8 cellular contexts compared by ENCODE assay signal in genomic region chr2:152174574-152174973, GRCh38. TPM values are rescaled to one million over a fixed set of nuclear protein-coding genes. Genes with fewer than 3 reads are reported as not detected.
DNase-seq lines count a peak whose midpoint lies in the region; ATAC-seq and TF ChIP-seq lines count a peak whose summit lies in the region.

No MANE protein-coding gene starts in this region.

- TF ChIP-seq CTCF in SK-N-SH (IDR thresholded peaks at IDR 0.05) = no peak
- TF ChIP-seq CTCF in suprapubic skin (IDR thresholded peaks at IDR 0.05) = no peak

- peaks cover 54% of the 10 kb centered on the region for H3K79me2 ChIP-seq in SK-N-SH (ENCODE audit: insufficient read depth)

- peaks cover 13% of the 10 kb centered on the region for H4K20me1 ChIP-seq in SK-N-SH (ENCODE audit: insufficient read depth)

- H3F3A ChIP-seq in SK-N-SH (replicated peaks; ENCODE audit: insufficient read depth) = peaks cover 12% of the 10 kb centered on the region

- H3K4me3 ChIP-seq in SK-N-SH (ENCODE audit: low read depth in 2 of 2, low read length in 1 of 2) = peak overlapping the region; percentile 77 to 94
- H3K4me3 ChIP-seq in suprapubic skin = peak overlapping the region; percentile 82

- no peak for TF ChIP-seq POLR2A in suprapubic skin (IDR thresholded peaks at IDR 0.05)

- peaks cover 8% of the 10 kb centered on the region for H3K36me3 Mint-ChIP-seq in activated naive CD8-positive, alpha-beta T cell treated with anti-CD3 and anti-CD28 coated beads for 36 hours

- H3K9ac ChIP-seq in SK-N-SH = peak overlapping the region; percentile 92

- WGBS in SK-N-SH (ENCODE audit: low lambda C conversion rate) = 12% methylated on average over 7 of the region's 7 CpGs
- 15% methylated on average over 7 of the region's 7 CpGs for WGBS in suprapubic skin

- H3K4me1 Mint-ChIP-seq in activated naive CD8-positive, alpha-beta T cell treated with anti-CD3 and anti-CD28 coated beads for 36 hours = peaks cover 32% of the 10 kb centered on the region

- no peak for TF ChIP-seq RAD21 in SK-N-SH (IDR thresholded peaks at IDR 0.05; ENCODE audit: low read length)

- H3K9me2 ChIP-seq in SK-N-SH = no peaks in the 10 kb centered on the region

- ATAC-seq in SK-N-SH treated with all-trans-retinoic acid at 6 μM for 48 hours = no peak
- ATAC-seq in GM19467 (IDR thresholded peaks at IDR 0.05; ENCODE audit: unreplicated experiment) = no peak

- H3K4me3 Mint-ChIP-seq in activated naive CD8-positive, alpha-beta T cell treated with anti-CD3 and anti-CD28 coated beads for 36 hours = peak overlapping the region; percentile 98

- peaks cover 2% of the 10 kb centered on the region for H3K9me3 Mint-ChIP-seq in activated naive CD8-positive, alpha-beta T cell treated with anti-CD3 and anti-CD28 coated beads for 36 hours

- POLR2A ChIA-PET in SK-N-SH (lab: Yijun Ruan, JAX) = no interaction called here

- no peaks in the 10 kb centered on the region for H3K27me3 ChIP-seq in SK-N-SH (ENCODE audit: insufficient read depth)
- no peaks in the 10 kb centered on the region for H3K27me3 ChIP-seq in suprapubic skin

- CTCF ChIA-PET in SK-N-SH (lab: Yijun Ruan, JAX) = interaction anchor here (0.8 to 5.0 kb wide), 14 partner anchors 8 to 566 kb away, joined by 3 to 44 read pairs (median 7); partner anchors contain the start of gene PRPF40A

- H3K27me3 Mint-ChIP-seq in activated naive CD8-positive, alpha-beta T cell treated with anti-CD3 and anti-CD28 coated beads for 36 hours = no peaks in the 10 kb centered on the region

- peak overlapping the region; percentile 75 for H3K4me2 ChIP-seq in SK-N-SH

- H3K9me3 ChIP-seq in SK-N-SH (no peaks in the 10 kb centered on the region), suprapubic skin (no peaks in the 10 kb centered on the region)

- H2AFZ ChIP-seq in SK-N-SH (ENCODE audit: low read depth) = peak overlapping the region; percentile 92; the same call in 1 of the 2 replicates

- H3K27ac ChIP-seq in SK-N-SH (ENCODE audit: low read depth in 2 of 2, low read length in 1 of 2) = peak overlapping the region; percentile 92 to 97; a peak in 3 of 4 replicates
- peak overlapping the region; percentile 98 for H3K27ac ChIP-seq in suprapubic skin

- peaks cover 0 to 6% of the 10 kb centered on the region in 2 experiments; a peak in 2 of 4 replicates for H3K4me1 ChIP-seq in SK-N-SH (ENCODE audit: control insufficient read depth in 1 of 2, insufficient read depth in 2 of 2, low read depth in 1 of 2, low read length in 1 of 2)
- H3K4me1 ChIP-seq in suprapubic skin = peaks cover 47% of the 10 kb centered on the region

- no peaks in the 10 kb centered on the region for H3K36me3 ChIP-seq in SK-N-SH (replicated peaks in 1 of 2; ENCODE audit: control insufficient read depth in 1 of 2, insufficient read depth in 2 of 2, low read length in 1 of 2)
- H3K36me3 ChIP-seq in suprapubic skin = no peaks in the 10 kb centered on the region

- H3K27ac Mint-ChIP-seq in activated naive CD8-positive, alpha-beta T cell treated with anti-CD3 and anti-CD28 coated beads for 36 hours = peak overlapping the region; percentile 100

- no peak for TF ChIP-seq EP300 in SK-N-SH (IDR thresholded peaks at IDR 0.05; ENCODE audit: borderline replicate concordance in 1 of 2, low read depth in 1 of 2, low read length in 1 of 2)
- TF ChIP-seq EP300 in suprapubic skin (IDR thresholded peaks at IDR 0.05) = no peak

- no peak for DNase-seq in SK-N-SH
- no peak for DNase-seq in activated naive CD8-positive, alpha-beta T cell treated with anti-CD3 and anti-CD28 coated beads for 36 hours
- peak; percentile 10 for DNase-seq in kidney tubule cell (ENCODE audit: low spot score)
- DNase-seq in suprapubic skin (ENCODE audit: low spot score in 2 of 2) = no peak
- no peak for DNase-seq in GF-D8 (lab: John Stamatoyannopoulos, UW)
- DNase-seq in COLO668 (lab: John Stamatoyannopoulos, UW; ENCODE audit: unreplicated experiment) = no peak

TF ChIP-seq in SK-N-SH, 30 proteins besides CTCF, POLR2A, EP300 and RAD21 (continues in another document):
- TF ChIP-seq IRF3 (IDR thresholded peaks at IDR 0.05; ENCODE audit: low read depth, low read length) = no peak
- TF ChIP-seq, protein P1, sequence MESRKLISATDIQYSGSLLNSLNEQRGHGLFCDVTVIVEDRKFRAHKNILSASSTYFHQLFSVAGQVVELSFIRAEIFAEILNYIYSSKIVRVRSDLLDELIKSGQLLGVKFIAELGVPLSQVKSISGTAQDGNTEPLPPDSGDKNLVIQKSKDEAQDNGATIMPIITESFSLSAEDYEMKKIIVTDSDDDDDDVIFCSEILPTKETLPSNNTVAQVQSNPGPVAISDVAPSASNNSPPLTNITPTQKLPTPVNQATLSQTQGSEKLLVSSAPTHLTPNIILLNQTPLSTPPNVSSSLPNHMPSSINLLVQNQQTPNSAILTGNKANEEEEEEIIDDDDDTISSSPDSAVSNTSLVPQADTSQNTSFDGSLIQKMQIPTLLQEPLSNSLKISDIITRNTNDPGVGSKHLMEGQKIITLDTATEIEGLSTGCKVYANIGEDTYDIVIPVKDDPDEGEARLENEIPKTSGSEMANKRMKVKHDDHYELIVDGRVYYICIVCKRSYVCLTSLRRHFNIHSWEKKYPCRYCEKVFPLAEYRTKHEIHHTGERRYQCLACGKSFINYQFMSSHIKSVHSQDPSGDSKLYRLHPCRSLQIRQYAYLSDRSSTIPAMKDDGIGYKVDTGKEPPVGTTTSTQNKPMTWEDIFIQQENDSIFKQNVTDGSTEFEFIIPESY (IDR thresholded peaks at IDR 0.05; ENCODE audit: borderline replicate concordance, low read depth) = no peak
- TF ChIP-seq CHD2 (IDR thresholded peaks at IDR 0.05; ENCODE audit: low read length, partially characterized antibody) = no peak

TF ChIP-seq in SK-N-SH treated with all-trans-retinoic acid at 6 μM for 48 hours, 23 proteins besides CTCF, POLR2A, EP300 and RAD21 (continues in another document):
- no peak for TF ChIP-seq ZNF8 (CRISPR knock-in tag; IDR thresholded peaks at IDR 0.05)
- TF ChIP-seq ZNF565 (CRISPR knock-in tag; conservative IDR thresholded peaks at IDR 0.05; ENCODE audit: low read depth) = no peak
- TF ChIP-seq ISL1 (CRISPR knock-in tag; IDR thresholded peaks at IDR 0.05) = no peak
- TF ChIP-seq CSDC2 (CRISPR knock-in tag; IDR thresholded peaks at IDR 0.05) = no peak
- no peak for TF ChIP-seq GLIS3 (CRISPR knock-in tag; IDR thresholded peaks at IDR 0.05)
- no peak for TF ChIP-seq TOX (CRISPR knock-in tag; IDR thresholded peaks at IDR 0.05; ENCODE audit: borderline replicate concordance)
- no peak for TF ChIP-seq ESRRG (CRISPR knock-in tag; IDR thresholded peaks at IDR 0.05)
- no peak for TF ChIP-seq ZFP3 (CRISPR knock-in tag; IDR thresholded peaks at IDR 0.05)
- TF ChIP-seq, protein P2, sequence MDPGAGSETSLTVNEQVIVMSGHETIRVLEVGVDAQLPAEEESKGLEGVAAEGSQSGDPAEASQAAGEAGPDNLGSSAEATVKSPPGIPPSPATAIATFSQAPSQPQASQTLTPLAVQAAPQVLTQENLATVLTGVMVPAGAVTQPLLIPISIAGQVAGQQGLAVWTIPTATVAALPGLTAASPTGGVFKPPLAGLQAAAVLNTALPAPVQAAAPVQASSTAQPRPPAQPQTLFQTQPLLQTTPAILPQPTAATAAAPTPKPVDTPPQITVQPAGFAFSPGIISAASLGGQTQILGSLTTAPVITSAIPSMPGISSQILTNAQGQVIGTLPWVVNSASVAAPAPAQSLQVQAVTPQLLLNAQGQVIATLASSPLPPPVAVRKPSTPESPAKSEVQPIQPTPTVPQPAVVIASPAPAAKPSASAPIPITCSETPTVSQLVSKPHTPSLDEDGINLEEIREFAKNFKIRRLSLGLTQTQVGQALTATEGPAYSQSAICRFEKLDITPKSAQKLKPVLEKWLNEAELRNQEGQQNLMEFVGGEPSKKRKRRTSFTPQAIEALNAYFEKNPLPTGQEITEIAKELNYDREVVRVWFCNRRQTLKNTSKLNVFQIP (CRISPR knock-in tag; IDR thresholded peaks at IDR 0.05; ENCODE audit: borderline replicate concordance, low read depth) = no peak
- no peak for TF ChIP-seq TCF4 (CRISPR knock-in tag; IDR thresholded peaks at IDR 0.05; ENCODE audit: borderline replicate concordance)
- TF ChIP-seq CREB5 (CRISPR knock-in tag; IDR thresholded peaks at IDR 0.05; ENCODE audit: low read depth) = no peak
- TF ChIP-seq, protein P3, sequence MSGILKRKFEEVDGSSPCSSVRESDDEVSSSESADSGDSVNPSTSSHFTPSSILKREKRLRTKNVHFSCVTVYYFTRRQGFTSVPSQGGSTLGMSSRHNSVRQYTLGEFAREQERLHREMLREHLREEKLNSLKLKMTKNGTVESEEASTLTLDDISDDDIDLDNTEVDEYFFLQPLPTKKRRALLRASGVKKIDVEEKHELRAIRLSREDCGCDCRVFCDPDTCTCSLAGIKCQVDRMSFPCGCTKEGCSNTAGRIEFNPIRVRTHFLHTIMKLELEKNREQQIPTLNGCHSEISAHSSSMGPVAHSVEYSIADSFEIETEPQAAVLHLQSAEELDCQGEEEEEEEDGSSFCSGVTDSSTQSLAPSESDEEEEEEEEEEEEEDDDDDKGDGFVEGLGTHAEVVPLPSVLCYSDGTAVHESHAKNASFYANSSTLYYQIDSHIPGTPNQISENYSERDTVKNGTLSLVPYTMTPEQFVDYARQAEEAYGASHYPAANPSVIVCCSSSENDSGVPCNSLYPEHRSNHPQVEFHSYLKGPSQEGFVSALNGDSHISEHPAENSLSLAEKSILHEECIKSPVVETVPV (CRISPR knock-in tag; IDR thresholded peaks at IDR 0.05) = no peak
- no peak for TF ChIP-seq ZNF70 (CRISPR knock-in tag; IDR thresholded peaks at IDR 0.05)
- TF ChIP-seq SNAI2 (CRISPR knock-in tag; IDR thresholded peaks at IDR 0.05) = no peak
- TF ChIP-seq ZC3H10 (CRISPR knock-in tag; IDR thresholded peaks at IDR 0.05) = no peak

RNA-seq across cellular contexts. Expression of gene STAM2, which starts 1.0 kb away (rescaled TPM):
- 6.9 and 10.1 TPM in 2 replicates for polyA plus RNA-seq in SK-N-SH (2012; rRNA removed)
- polyA plus RNA-seq in SK-N-SH (2012; cell fraction: cytosol; rRNA removed) = 8.4 and 9.2 TPM in 2 replicates
- 7.6 and 20.4 TPM in 2 replicates for polyA plus RNA-seq in SK-N-SH (2012; cell fraction: nucleus; rRNA removed)
- 10 to 100 TPM; 14.0 to 14.5 TPM for total RNA-seq in activated naive CD8-positive, alpha-beta T cell treated with anti-CD3 and anti-CD28 coated beads for 36 hours
- total RNA-seq in suprapubic skin = 10 to 100 TPM; 27.4 to 42.2 (median 35.5) TPM
